20 cellular contexts compared by ENCODE assay signal in genomic region chr6:163406830-163407229, GRCh38. TPM values are rescaled to one million over a fixed set of nuclear protein-coding genes. Genes with fewer than 3 reads are reported as not detected.
DNase-seq lines count a peak whose midpoint lies in the region; ATAC-seq and TF ChIP-seq lines count a peak whose summit lies in the region.
"Had no signal": no experiment of that assay in that cellular context is flagged by ENCODE, and none has a peak within 500 bp of the region (broad histone marks: within the 10 kb centered on the region; RNA-seq: fewer than 3 reads in every experiment).

No MANE protein-coding gene starts in this region.

- TF ChIP-seq POLR2A in tibial nerve (IDR thresholded peaks at IDR 0.05): no peak

- no peaks in the 10 kb centered on the region for H3K9me3 ChIP-seq in cardiac muscle cell (ENCODE audit: low read depth)
- no peaks in the 10 kb centered on the region for H3K9me3 ChIP-seq in muscle layer of duodenum (ENCODE audit: control insufficient read depth in 1 of 2, low read length in 2 of 2)
- no peaks in the 10 kb centered on the region for H3K9me3 ChIP-seq in tibial nerve
- H3K9me3 ChIP-seq: gastroesophageal sphincter, pancreas, thoracic aorta had no signal

- H3K4me3 ChIP-seq in cardiac muscle cell: no peak overlapping the region
- no peak overlapping the region for H3K4me3 ChIP-seq in muscle layer of duodenum (ENCODE audit: low read depth in 1 of 2, low read length in 2 of 2)
- no peak overlapping the region for H3K4me3 ChIP-seq in tibial nerve
- H3K4me3 ChIP-seq: PC-9 had no signal

- H3K27ac ChIP-seq in cardiac muscle cell (peak overlapping the region; percentile 85), caudate nucleus (ENCODE audit: low read depth, low read length) (peak overlapping the region; percentile 96), muscle layer of duodenum (ENCODE audit: low read length) (peak overlapping the region; percentile 83), tibial nerve (peak overlapping the region in 3 of 4 donors; percentile 79 to 96 (median 92))
- H3K27ac ChIP-seq: PC-9 had no signal

- 55 to 57% methylated on average over 2 of the region's 2 CpGs for WGBS in tibial nerve, 2 donors

- H3K27me3 ChIP-seq in cardiac muscle cell (no peaks in the 10 kb centered on the region), muscle layer of duodenum (ENCODE audit: low read depth, low read length) (no peaks in the 10 kb centered on the region), tibial nerve (no peaks in the 10 kb centered on the region)
- H3K27me3 ChIP-seq: gastroesophageal sphincter, pancreas had no signal

- TF ChIP-seq EP300 in tibial nerve (IDR thresholded peaks at IDR 0.05): no peak

- no peak for ATAC-seq in HG02610 (IDR thresholded peaks at IDR 0.05; ENCODE audit: unreplicated experiment)
- ATAC-seq: gastroesophageal sphincter had no signal

- H3K36me3 ChIP-seq in cardiac muscle cell (no peaks in the 10 kb centered on the region), muscle layer of duodenum (ENCODE audit: control insufficient read depth in 1 of 2, insufficient read depth in 2 of 2, low read length in 2 of 2) (no peaks in the 10 kb centered on the region), tibial nerve (no peaks in the 10 kb centered on the region)
- H3K36me3 ChIP-seq: gastroesophageal sphincter, pancreas, thoracic aorta had no signal

- peaks cover 41% of the 10 kb centered on the region for H3K4me1 ChIP-seq in cardiac muscle cell (ENCODE audit: low read depth)
- H3K4me1 ChIP-seq in muscle layer of duodenum (ENCODE audit: control insufficient read depth in 1 of 2, insufficient read depth in 2 of 2, low read length in 2 of 2): peaks cover 0 to 14% of the 10 kb centered on the region in 2 donors
- peaks cover 0 to 59% (median 31%) of the 10 kb centered on the region in 4 donors for H3K4me1 ChIP-seq in tibial nerve

- intact Hi-C loops in cardiac septum (cut with DNase I): no loop called here

- DNase-seq in cardiac muscle cell (ENCODE audit: low read depth in 1 of 2, low spot score in 1 of 2) (no peak), cardiac septum (ENCODE audit: low spot score) (no peak), caudate nucleus (lab: John Stamatoyannopoulos, UW) (no peak), tibial nerve (ENCODE audit: low spot score in 2 of 2) (no peak), NCI-H2107 (lab: John Stamatoyannopoulos, UW) (no peak)
- DNase-seq in stimulated activated CD4-positive, alpha-beta T cell treated with anti-CD3 and anti-CD28 coated beads, Interleukin-2, amount 100 ng/mL, for 48 hours: no peak
- DNase-seq: activated effector memory CD4-positive, alpha-beta T cell treated with Interleukin-2 at 50 U/mL for 16 hours; aorta; naive B cell; NCI-H1436; NCI-H2171 treated with DMSO at 0.1 percent for 48 hours; NCI-H748 treated with DMSO at 0.1 percent for 48 hours; pancreas; PC-9; small intestine; stimulated activated CD8-positive, alpha-beta memory T cell treated with anti-CD3 and anti-CD28 coated beads, Interleukin-4, amount 100 ng/mL, for 48 hours had no signal

- no peak for TF ChIP-seq CTCF in cardiac muscle cell (IDR thresholded peaks at IDR 0.05; ENCODE audit: low read depth, low read length)
- TF ChIP-seq CTCF in tibial nerve (IDR thresholded peaks at IDR 0.05): no peak

RNA-seq across cellular contexts. Expression of gene QKI, which starts 7.7 kb away (rescaled TPM):
- total RNA-seq in cardiac muscle cell (217 and 503 TPM in 2 replicates), cardiac septum (460 TPM), tibial nerve (100 to 1,000 TPM; 365 to 570 (median 511) TPM)
- 148 and 289 TPM in 2 replicates for polyA plus RNA-seq in cardiac muscle cell
